In genomic region chr6:34243901-34244884, GRCh38 we compare ENCODE assay signal across 9 cellular contexts. TPM values are rescaled to one million over a fixed set of nuclear protein-coding genes. Genes with fewer than 3 reads are reported as not detected.
DNase-seq lines count a peak whose midpoint lies in the region; ATAC-seq and TF ChIP-seq lines count a peak whose summit lies in the region.
"Had no signal": no experiment of that assay in that cellular context is flagged by ENCODE, and none has a peak within 500 bp of the region (broad histone marks: within the 10 kb centered on the region; RNA-seq: fewer than 3 reads in every experiment).

No MANE protein-coding gene starts in this region.

- H4K20me1 ChIP-seq in hepatocyte (ENCODE audit: insufficient read depth, poor library complexity, severe bottlenecking) = no peaks in the 10 kb centered on the region

- H3K4me3 ChIP-seq in astrocyte of the spinal cord (ENCODE audit: low read depth, low read length) (no peak overlapping the region), hepatocyte (no peak overlapping the region)

- peak overlapping the region; percentile 51 for H3K4me2 ChIP-seq in hepatocyte

- H3K4me1 ChIP-seq in hepatocyte (ENCODE audit: insufficient read depth) = peaks cover 6% of the 10 kb centered on the region

- H3K79me2 ChIP-seq in hepatocyte = peaks cover 9% of the 10 kb centered on the region

- DNase-seq in 8988T = peak; percentile 89
- DNase-seq in RWPE1 (ENCODE audit: low spot score) = peak; percentile 92
- DNase-seq in astrocyte of the spinal cord (ENCODE audit: low read depth, low spot score) = peak; percentile 95
- peak; percentile 89 for DNase-seq in hepatocyte (ENCODE audit: low spot score)
- peak; percentile 70 for DNase-seq in stimulated activated CD4-positive, alpha-beta T cell treated with anti-CD3 and anti-CD28 coated beads, Interleukin-2, amount 100 ng/mL, for 4 hours (ENCODE audit: low read depth)
- no peak for DNase-seq in DMS79 (lab: John Stamatoyannopoulos, UW)
- DNase-seq: naive B cell had no signal

- peak overlapping the region; percentile 87 for H3K27ac ChIP-seq in RWPE1
- H3K27ac ChIP-seq in hepatocyte = peak overlapping the region; percentile 56

- no peaks in the 10 kb centered on the region for H3K36me3 ChIP-seq in hepatocyte (replicated peaks; ENCODE audit: insufficient read depth, low read depth)

- POLR2A ChIA-PET in RWPE1 (lab: Yijun Ruan, JAX; ENCODE audit: low non-redundant PET) = no interaction called here

- no peak overlapping the region for H2AFZ ChIP-seq in hepatocyte

- no peaks in the 10 kb centered on the region for H3K27me3 ChIP-seq in hepatocyte

- no peak for ATAC-seq in HG03571 (IDR thresholded peaks at IDR 0.05; ENCODE audit: unreplicated experiment)

- 60% methylated on average over 8 of the region's 19 CpGs for whole genome bisulfite sequencing in hepatocyte (ENCODE audit: low lambda C conversion rate, missing lambda C conversion rate)

- CTCF ChIA-PET in RWPE1 (lab: Yijun Ruan, JAX) = interaction anchor here (0.5 to 1.3 kb wide), 7 partner anchors 17 to 734 kb away, joined by 3 to 9 read pairs (median 4); no protein-coding TSS in a partner anchor

- in situ Hi-C loops in astrocyte of the spinal cord (cut with HindIII; ENCODE audit: low sequenced_read_pairs) = no loop called here

- H3K9me3 ChIP-seq in hepatocyte (ENCODE audit: low read depth) = no peaks in the 10 kb centered on the region

- TF ChIP-seq CTCF in GM12872 (IDR thresholded peaks at IDR 0.05; ENCODE audit: insufficient read depth, low read depth, low read length) (peak; percentile 61), RWPE1 (conservative IDR thresholded peaks at IDR 0.05; ENCODE audit: low read depth) (peak; percentile 38), astrocyte of the spinal cord (IDR thresholded peaks at IDR 0.05; ENCODE audit: low read depth, low read length) (peak; percentile 55), hepatocyte (IDR thresholded peaks at IDR 0.05; ENCODE audit: poor library complexity) (no peak)

- H3K9me2 ChIP-seq in hepatocyte (replicated peaks; ENCODE audit: insufficient read depth) = no peaks in the 10 kb centered on the region

RNA-seq across cellular contexts. Expression of gene SMIM29, which starts 4.6 kb away (rescaled TPM):
- total RNA-seq in hepatocyte = 9.2 and 11.4 TPM in 2 replicates
- 27.6 and 33.8 TPM in 2 replicates for polyA plus RNA-seq in hepatocyte

RNA-seq across cellular contexts. Expression of gene HMGA1, which starts 7.5 kb away (rescaled TPM):
- 43.4 and 57.9 TPM in 2 replicates for total RNA-seq in hepatocyte
- polyA plus RNA-seq in hepatocyte = 69.0 and 94.8 TPM in 2 replicates
